In the genomic region with DNA sequence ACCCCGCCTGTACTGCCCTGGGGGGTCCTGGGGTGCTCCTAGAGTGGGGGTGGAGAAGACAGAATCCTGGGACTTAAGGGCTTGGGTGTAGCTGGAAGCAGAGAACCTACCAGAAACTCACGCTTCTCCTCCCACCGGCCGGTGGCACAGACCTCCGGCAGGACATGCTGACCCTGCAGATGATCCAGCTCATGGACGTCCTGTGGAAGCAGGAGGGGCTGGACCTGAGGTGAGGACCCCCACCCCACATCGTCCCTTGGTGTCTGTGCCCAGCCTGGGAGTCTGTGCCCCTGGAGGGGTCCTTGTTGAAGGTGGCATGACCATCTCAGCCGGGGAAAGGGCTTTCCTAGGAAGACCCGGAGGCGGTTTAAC, we compare ENCODE assay signal across 12 cellular contexts.
"Had no signal": no experiment of that assay in that cellular context is flagged by ENCODE, and none has a peak within 500 bp of the region (broad histone marks: within the 10 kb centered on the region; RNA-seq: fewer than 3 reads in every experiment).

No MANE protein-coding gene starts in this region.

- H3K9me3 Mint-ChIP-seq: activated B cell treated with CpG ODN at 0.5 μM for 24 hours; activated T-cell treated with anti-CD3 and anti-CD28 coated beads, Interleukin-2, amount 50 U/mL, for 4 hours; immature natural killer cell; T-helper 1 cell treated with Interleukin-12 subunit alpha and Interleukin-12 subunit beta and Interleukin-4 antibody, amounts not matched to agents 30 μg/mL and 1 μg/mL, for 36 hours had no signal

- H3K27ac ChIP-seq: ascending aorta, breast epithelium, epithelial cell of prostate, pancreas, stomach, testis, upper lobe of left lung had no signal

- ATAC-seq: sciatic nerve had no signal

- H3K4me1 ChIP-seq: breast epithelium, pancreas, testis had no signal

- H3K27me3 Mint-ChIP-seq: activated B cell treated with CpG ODN at 0.5 μM for 24 hours had no signal

- H3K9me3 ChIP-seq: pancreas, testis had no signal

- H3K27me3 ChIP-seq: ascending aorta, breast epithelium, pancreas, stomach, testis, upper lobe of left lung had no signal

- DNase-seq: stomach had no signal

- H3K4me3 Mint-ChIP-seq: activated B cell treated with CpG ODN at 0.5 μM for 24 hours; activated T-cell treated with anti-CD3 and anti-CD28 coated beads, Interleukin-2, amount 50 U/mL, for 4 hours; immature natural killer cell; T-helper 1 cell treated with Interleukin-12 subunit alpha and Interleukin-12 subunit beta and Interleukin-4 antibody, amounts not matched to agents 30 μg/mL and 1 μg/mL, for 36 hours had no signal

- H3K4me3 ChIP-seq: ascending aorta, breast epithelium, pancreas, stomach, testis, upper lobe of left lung had no signal

- H3K36me3 ChIP-seq: breast epithelium, pancreas had no signal
